Comparison of ENCODE assay signal across 8 cellular contexts in the genomic region with DNA sequence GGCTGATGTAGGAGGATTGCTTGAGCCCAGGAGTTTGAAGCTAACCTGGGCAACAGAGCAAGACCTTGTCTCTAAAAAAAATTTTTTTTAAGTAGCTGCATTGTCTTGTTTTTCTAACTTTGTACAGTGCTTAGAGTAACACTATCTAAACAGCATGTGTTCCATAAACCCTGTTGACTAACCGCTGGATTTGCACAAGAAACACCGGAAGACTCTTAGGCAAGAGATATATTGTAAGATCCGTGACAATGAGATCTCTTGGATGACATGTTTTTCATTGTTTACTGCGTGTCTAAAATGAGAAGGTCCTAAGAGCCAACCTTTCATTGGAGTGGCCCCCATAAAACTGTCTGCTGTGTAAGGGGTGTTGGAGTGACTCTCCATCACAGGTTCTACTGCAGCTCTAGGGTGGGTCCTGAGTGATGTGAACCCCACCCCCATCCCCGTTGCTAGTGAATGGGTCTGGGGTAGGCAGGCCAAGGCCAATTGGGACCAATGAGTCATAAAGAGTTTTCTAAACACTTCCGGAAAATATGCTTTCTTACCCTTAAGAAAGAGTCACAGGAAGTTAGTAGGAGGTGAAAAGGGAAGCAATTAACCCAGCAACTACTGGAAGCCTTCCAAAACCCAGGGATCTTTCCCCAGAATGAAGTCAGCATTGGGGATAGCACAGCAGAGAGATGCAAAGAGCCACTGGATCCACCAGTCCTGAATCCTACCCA. TPM values are rescaled to one million over a fixed set of nuclear protein-coding genes. Genes with fewer than 3 reads are reported as not detected.
DNase-seq lines count a peak whose midpoint lies in the region; ATAC-seq, FAIRE-seq and TF ChIP-seq lines count a peak whose summit lies in the region.

No MANE protein-coding gene starts in this region.

- no peak overlapping the region for H3K4me3 Mint-ChIP-seq in activated CD4-positive, alpha-beta memory T cell treated with anti-CD3 and anti-CD28 coated beads for 36 hours
- no peak overlapping the region for H3K4me3 Mint-ChIP-seq in activated CD4-positive, alpha-beta memory T cell treated with anti-CD3 and anti-CD28 coated beads, Interleukin-2, amount 10 ng/mL, durations not matched to agents 7 days and 5 days
- H3K4me3 Mint-ChIP-seq in stimulated activated naive B cell treated with anti-CD40 and anti-IgM and Interleukin-4, amounts not matched to agents 10 μg/mL and 1 μg/mL and 100 μg/mL, for 72 hours, result peak overlapping the region in 1 of 2 donors; percentile 36

- peak overlapping the region; percentile 22 for H3K4me2 ChIP-seq in endothelial cell of umbilical vein (ENCODE audit: insufficient read depth, low read length)

- dilution Hi-C loops in endothelial cell of umbilical vein (cut with MboI; ENCODE audit: extremely low pct_ligation_motif_present, low sequenced_read_pairs), result no loop called here

- H3K9ac ChIP-seq in endothelial cell of umbilical vein (replicated peaks; ENCODE audit: extremely low read depth, insufficient read depth, low read length), result no peak overlapping the region

- H3K9me3 ChIP-seq in endothelial cell of umbilical vein (replicated peaks; ENCODE audit: control insufficient read depth, insufficient read depth, low read length), result no peaks in the 10 kb centered on the region

- POLR2A ChIA-PET in activated CD4-positive, alpha-beta memory T cell treated with anti-CD3 and anti-CD28 coated beads for 36 hours (lab: Charles Lee), result no interaction called here
- POLR2A ChIA-PET in activated CD4-positive, alpha-beta memory T cell treated with anti-CD3 and anti-CD28 coated beads, Interleukin-2, amount 10 ng/mL, durations not matched to agents 7 days and 5 days (lab: Charles Lee), result interaction anchor here (1.1 to 7.0 kb wide), 4 partner anchors 11 to 51 kb away, joined by 3 to 91 read pairs (median 10); a partner anchor contains a TSS
- POLR2A ChIA-PET in endothelial cell of umbilical vein (lab: Charles Lee), result no interaction called here

- peak; percentile 18 for DNase-seq in activated CD4-positive, alpha-beta memory T cell treated with anti-CD3 and anti-CD28 coated beads for 36 hours
- DNase-seq in activated CD4-positive, alpha-beta memory T cell treated with anti-CD3 and anti-CD28 coated beads, Interleukin-2, amount 10 ng/mL, durations not matched to agents 7 days and 5 days, result no peak
- DNase-seq in RPMI7951 (ENCODE audit: low read depth) (peak; percentile 82), endothelial cell of umbilical vein (ENCODE audit: low read depth, low spot score) (peak; percentile 70)
- DNase-seq in stimulated activated naive B cell treated with anti-CD40 and anti-IgM and Interleukin-4, amounts not matched to agents 10 μg/mL and 1 μg/mL and 100 μg/mL, for 72 hours, result peak; percentile 12
- no peak for DNase-seq in stimulated activated CD4-positive, alpha-beta T cell treated with anti-CD3 and anti-CD28 coated beads, Interleukin-12 subunit alpha, Interleukin-12 subunit beta, amount 100 ng/mL, for 4 hours
- no peak for DNase-seq in stimulated activated CD4-positive, alpha-beta T cell treated with anti-CD3 and anti-CD28 coated beads, Interleukin-2, amount 100 ng/mL, for 48 hours

- H4K20me1 ChIP-seq in endothelial cell of umbilical vein (replicated peaks; ENCODE audit: control insufficient read depth, extremely low read depth, insufficient read depth, low read length), result peaks cover 3% of the 10 kb centered on the region

- peaks cover 10% of the 10 kb centered on the region for H3K4me1 ChIP-seq in endothelial cell of umbilical vein (ENCODE audit: control insufficient read depth, extremely low read depth, insufficient read depth, low read length)

- intact Hi-C loops in activated CD4-positive, alpha-beta memory T cell treated with anti-CD3 and anti-CD28 coated beads for 36 hours (cut with micrococcal nuclease), result loop anchor here (10.0 kb wide), 4 partner anchors 228 to 1268 kb away; a partner anchor contains a TSS
- intact Hi-C loops in endothelial cell of umbilical vein (cut with micrococcal nuclease), result no loop called here

- CTCF ChIA-PET in activated CD4-positive, alpha-beta memory T cell treated with anti-CD3 and anti-CD28 coated beads for 36 hours (lab: Charles Lee), result interaction anchor here (0.7 to 17.9 kb wide), 4 partner anchors 20 to 241 kb away, joined by 3 to 199 read pairs (median 4); a partner anchor contains a TSS
- CTCF ChIA-PET in activated CD4-positive, alpha-beta memory T cell treated with anti-CD3 and anti-CD28 coated beads, Interleukin-2, amount 10 ng/mL, durations not matched to agents 7 days and 5 days (lab: Charles Lee), result interaction anchor here (1.0 to 4.9 kb wide), 3 partner anchors 24 to 64 kb away, joined by 6 to 32 read pairs (median 8); a partner anchor contains a TSS
- CTCF ChIA-PET in endothelial cell of umbilical vein (lab: Charles Lee), result interaction anchor here (1.2 kb wide), 1 partner anchor 13 kb away, joined by 3 read pairs; no protein-coding TSS in a partner anchor

- no peaks in the 10 kb centered on the region for H3K9me1 ChIP-seq in endothelial cell of umbilical vein (replicated peaks; ENCODE audit: control insufficient read depth, extremely low read depth, insufficient read depth, low read length)

- no peak overlapping the region for H3K27ac Mint-ChIP-seq in activated CD4-positive, alpha-beta memory T cell treated with anti-CD3 and anti-CD28 coated beads for 36 hours
- H3K27ac Mint-ChIP-seq in activated CD4-positive, alpha-beta memory T cell treated with anti-CD3 and anti-CD28 coated beads, Interleukin-2, amount 10 ng/mL, durations not matched to agents 7 days and 5 days, result no peak overlapping the region
- H3K27ac Mint-ChIP-seq in stimulated activated naive B cell treated with anti-CD40 and anti-IgM and Interleukin-4, amounts not matched to agents 10 μg/mL and 1 μg/mL and 100 μg/mL, for 72 hours, result no peak overlapping the region

- no TSS peak for BruUV-seq in endothelial cell of umbilical vein (replicated peaks; lab: Mats Ljungman, UMichigan)

- no peaks in the 10 kb centered on the region for H3K36me3 Mint-ChIP-seq in activated CD4-positive, alpha-beta memory T cell treated with anti-CD3 and anti-CD28 coated beads for 36 hours
- H3K36me3 Mint-ChIP-seq in activated CD4-positive, alpha-beta memory T cell treated with anti-CD3 and anti-CD28 coated beads, Interleukin-2, amount 10 ng/mL, durations not matched to agents 7 days and 5 days (ENCODE audit: low read depth), result no peaks in the 10 kb centered on the region
- H3K36me3 Mint-ChIP-seq in stimulated activated naive B cell treated with anti-CD40 and anti-IgM and Interleukin-4, amounts not matched to agents 10 μg/mL and 1 μg/mL and 100 μg/mL, for 72 hours, result no peaks in the 10 kb centered on the region

- no peaks in the 10 kb centered on the region for H3K27me3 Mint-ChIP-seq in activated CD4-positive, alpha-beta memory T cell treated with anti-CD3 and anti-CD28 coated beads for 36 hours
- H3K27me3 Mint-ChIP-seq in activated CD4-positive, alpha-beta memory T cell treated with anti-CD3 and anti-CD28 coated beads, Interleukin-2, amount 10 ng/mL, durations not matched to agents 7 days and 5 days, result peaks cover 3% of the 10 kb centered on the region
- peaks cover 0 to 7% of the 10 kb centered on the region in 2 donors for H3K27me3 Mint-ChIP-seq in stimulated activated naive B cell treated with anti-CD40 and anti-IgM and Interleukin-4, amounts not matched to agents 10 μg/mL and 1 μg/mL and 100 μg/mL, for 72 hours

- H3K4me3 ChIP-seq in endothelial cell of umbilical vein (replicated peaks in 1 of 3; ENCODE audit: insufficient read depth in 1 of 3, low read depth in 1 of 3, low read length in 3 of 3), result no peak overlapping the region

- H3K79me2 ChIP-seq in endothelial cell of umbilical vein (ENCODE audit: control insufficient read depth, insufficient read depth, low read length), result no peaks in the 10 kb centered on the region

- TF ChIP-seq POLR2A in endothelial cell of umbilical vein (IDR thresholded peaks at IDR 0.05; ENCODE audit: low read depth, low read length), result no peak

- H3K36me3 ChIP-seq in endothelial cell of umbilical vein (ENCODE audit: control insufficient read depth in 2 of 2, extremely low read depth in 1 of 2, insufficient read depth in 2 of 2, low read length in 2 of 2), result no peaks in the 10 kb centered on the region

- peaks cover 62% of the 10 kb centered on the region for H3K4me1 Mint-ChIP-seq in activated CD4-positive, alpha-beta memory T cell treated with anti-CD3 and anti-CD28 coated beads for 36 hours (ENCODE audit: low read depth)
- peaks cover 62% of the 10 kb centered on the region for H3K4me1 Mint-ChIP-seq in activated CD4-positive, alpha-beta memory T cell treated with anti-CD3 and anti-CD28 coated beads, Interleukin-2, amount 10 ng/mL, durations not matched to agents 7 days and 5 days
- peaks cover 46 to 65% of the 10 kb centered on the region in 2 donors for H3K4me1 Mint-ChIP-seq in stimulated activated naive B cell treated with anti-CD40 and anti-IgM and Interleukin-4, amounts not matched to agents 10 μg/mL and 1 μg/mL and 100 μg/mL, for 72 hours

- H2AFZ ChIP-seq in endothelial cell of umbilical vein (ENCODE audit: low read depth, low read length), result no peak overlapping the region

- TF ChIP-seq CTCF in endothelial cell of umbilical vein (IDR thresholded peaks at IDR 0.05; ENCODE audit: extremely low read depth in 1 of 2, insufficient read depth in 1 of 2, low read depth in 1 of 2, low read length in 2 of 2), result no peak

- H3K27me3 ChIP-seq in endothelial cell of umbilical vein (ENCODE audit: control insufficient read depth in 2 of 2, insufficient read depth in 2 of 2, low read length in 2 of 2), result peaks cover 64 to 75% of the 10 kb centered on the region in 2 experiments

- no peaks in the 10 kb centered on the region for H3K9me3 Mint-ChIP-seq in activated CD4-positive, alpha-beta memory T cell treated with anti-CD3 and anti-CD28 coated beads for 36 hours
- H3K9me3 Mint-ChIP-seq in activated CD4-positive, alpha-beta memory T cell treated with anti-CD3 and anti-CD28 coated beads, Interleukin-2, amount 10 ng/mL, durations not matched to agents 7 days and 5 days, result no peaks in the 10 kb centered on the region
- H3K9me3 Mint-ChIP-seq in stimulated activated naive B cell treated with anti-CD40 and anti-IgM and Interleukin-4, amounts not matched to agents 10 μg/mL and 1 μg/mL and 100 μg/mL, for 72 hours, result no peaks in the 10 kb centered on the region

- ATAC-seq in stimulated activated naive B cell treated with anti-CD40 and anti-IgM and Interleukin-4, amounts not matched to agents 10 μg/mL and 1 μg/mL and 100 μg/mL, for 72 hours (replicated peaks), result peak; percentile 15 to 21
- ATAC-seq in GM19395 (IDR thresholded peaks at IDR 0.05; ENCODE audit: unreplicated experiment), result no peak

- FAIRE-seq in endothelial cell of umbilical vein (lab: Jason Lieb, UNC), result peak; percentile 88

- no peak overlapping the region for H3K27ac ChIP-seq in endothelial cell of umbilical vein (ENCODE audit: insufficient read depth, low read depth, low read length)

RNA-seq across cellular contexts. Expression of a gene that starts 24.3 kb away (rescaled TPM):
- total RNA-seq in activated CD4-positive, alpha-beta memory T cell treated with anti-CD3 and anti-CD28 coated beads for 36 hours, result 10 to 100 TPM; 39.2 to 44.4 TPM
- total RNA-seq in activated CD4-positive, alpha-beta memory T cell treated with anti-CD3 and anti-CD28 coated beads, Interleukin-2, amount 10 ng/mL, durations not matched to agents 7 days and 5 days, result 10 to 100 TPM; 56.9 to 60.4 TPM
- 14.8 and 16.1 TPM in 2 replicates for total RNA-seq in RPMI7951 (2014; rRNA removed; shearing (Covaris generic))
- 30.6 and 40.5 TPM in 2 replicates for total RNA-seq in endothelial cell of umbilical vein
- polyA plus RNA-seq in endothelial cell of umbilical vein, result 21.4 and 24.0 TPM in 2 replicates
- polyA plus RNA-seq in endothelial cell of umbilical vein (2011; cell fraction: cytosol; rRNA removed), result 12.5 and 12.6 TPM in 2 replicates
- polyA plus RNA-seq in endothelial cell of umbilical vein (2011; cell fraction: nucleus; rRNA removed), result 49.3 and 53.5 TPM in 2 replicates
- 18.3 and 19.0 TPM in 2 replicates for polyA plus RNA-seq in endothelial cell of umbilical vein (2012)
- polyA minus RNA-seq in endothelial cell of umbilical vein, result 168 and 175 TPM in 2 replicates
- 45.6 TPM for polyA minus RNA-seq in endothelial cell of umbilical vein (2011; cell fraction: cytosol; rRNA and poly(A)+ RNA removed)
- polyA minus RNA-seq in endothelial cell of umbilical vein (2011; cell fraction: nucleus; rRNA and poly(A)+ RNA removed), result 155 and 232 TPM in 2 replicates

Comparison
In these comparisons a context has a peak if more than half of its experiments do, and no peak if none do; other contexts are left out.
1. DNase-seq: peak in activated CD4-positive, alpha-beta memory T cell treated with anti-CD3 and anti-CD28 coated beads for 36 hours (single experiment), RPMI7951 (single experiment), endothelial cell of umbilical vein (single experiment) and stimulated activated naive B cell treated with anti-CD40 and anti-IgM and Interleukin-4, amounts not matched to agents 10 μg/mL and 1 μg/mL and 100 μg/mL, for 72 hours (single experiment); none in activated CD4-positive, alpha-beta memory T cell treated with anti-CD3 and anti-CD28 coated beads, Interleukin-2, amount 10 ng/mL, durations not matched to agents 7 days and 5 days (single experiment), stimulated activated CD4-positive, alpha-beta T cell treated with anti-CD3 and anti-CD28 coated beads, Interleukin-12 subunit alpha, Interleukin-12 subunit beta, amount 100 ng/mL, for 4 hours (single experiment) and stimulated activated CD4-positive, alpha-beta T cell treated with anti-CD3 and anti-CD28 coated beads, Interleukin-2, amount 100 ng/mL, for 48 hours (0 of 2).